ENCODE assay signal across 21 cellular contexts in the genomic region with DNA sequence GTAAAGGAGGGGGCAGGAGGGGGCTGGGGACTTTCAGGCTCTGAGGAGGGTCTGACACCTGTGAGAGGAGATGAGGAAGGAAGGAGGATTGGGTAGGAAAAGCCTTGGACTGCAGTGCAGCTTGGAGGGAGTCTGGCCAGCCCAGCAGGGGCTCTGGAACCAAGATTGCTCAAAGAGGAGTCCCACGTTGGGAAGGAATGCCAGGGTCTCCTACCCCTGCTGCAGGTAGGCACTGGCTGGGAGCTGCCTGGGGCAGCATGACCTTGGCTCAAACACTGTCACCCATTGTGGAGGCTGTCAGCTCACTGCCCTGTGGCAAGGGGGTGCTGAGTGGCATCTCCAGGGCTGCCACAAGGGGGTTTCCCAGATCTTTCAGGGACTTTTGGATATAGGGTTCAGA.
"Had no signal": no experiment of that assay in that cellular context is flagged by ENCODE, and none has a peak within 500 bp of the region (broad histone marks: within the 10 kb centered on the region; RNA-seq: fewer than 3 reads in every experiment).

No MANE protein-coding gene starts in this region.

- ATAC-seq: mucosa of descending colon; natural killer cell treated with Interleukin-12 subunit alpha and Interleukin-12 subunit beta and Interleukin-15 and Interleukin-18, amount 100 ng/mL, for 72 hours; right lobe of liver; stimulated activated naive B cell treated with anti-CD40 and anti-IgM and Interleukin-4, amounts not matched to agents 10 μg/mL and 1 μg/mL and 100 μg/mL, for 72 hours had no signal

- DNase-seq: activated CD4-positive, alpha-beta T cell treated with anti-CD3 and anti-CD28 coated beads for 1 hour; activated CD4-positive, alpha-beta T cell treated with anti-CD3 and anti-CD28 coated beads, Interleukin-2, amount 50 U/mL, for 1 hour; activated gamma-delta T cell; activated naive CD4-positive, alpha-beta T cell treated with anti-CD3 and anti-CD28 coated beads, Interleukin-2, amount 10 ng/mL, durations not matched to agents 7 days and 5 days; dermis blood vessel endothelial cell; effector CD4-positive, alpha-beta T cell; left ventricle myocardium inferior; mesendoderm; mucosa of descending colon; right lobe of liver; small intestine; stimulated activated CD4-positive, alpha-beta T cell treated with anti-CD3 and anti-CD28 coated beads, Interleukin-15, amount 100 ng/mL, for 24 hours; stimulated activated CD4-positive, alpha-beta T cell treated with anti-CD3 and anti-CD28 coated beads, Interleukin-2, amount 100 ng/mL, for 24 hours; stimulated activated naive B cell treated with anti-CD40 and anti-IgM and Interleukin-4, amounts not matched to agents 10 μg/mL and 1 μg/mL and 100 μg/mL, for 72 hours; T-helper 9 cell; WERI-Rb-1 had no signal

- H3K9me3 Mint-ChIP-seq: activated naive CD4-positive, alpha-beta T cell treated with anti-CD3 and anti-CD28 coated beads, Interleukin-2, amount 10 ng/mL, durations not matched to agents 7 days and 5 days; central memory CD8-positive, alpha-beta T cell; natural killer cell treated with Interleukin-12 subunit alpha and Interleukin-12 subunit beta and Interleukin-15 and Interleukin-18, amount 100 ng/mL, for 72 hours had no signal

- H3K4me3 Mint-ChIP-seq: activated naive CD4-positive, alpha-beta T cell treated with anti-CD3 and anti-CD28 coated beads, Interleukin-2, amount 10 ng/mL, durations not matched to agents 7 days and 5 days; central memory CD8-positive, alpha-beta T cell; natural killer cell treated with Interleukin-12 subunit alpha and Interleukin-12 subunit beta and Interleukin-15 and Interleukin-18, amount 100 ng/mL, for 72 hours; stimulated activated naive B cell treated with anti-CD40 and anti-IgM and Interleukin-4, amounts not matched to agents 10 μg/mL and 1 μg/mL and 100 μg/mL, for 72 hours had no signal

- H3K4me3 ChIP-seq: left ventricle myocardium inferior, lung, mucosa of descending colon, right lobe of liver, SK-N-MC, tibial nerve had no signal

- H3K36me3 Mint-ChIP-seq: activated naive CD4-positive, alpha-beta T cell treated with anti-CD3 and anti-CD28 coated beads, Interleukin-2, amount 10 ng/mL, durations not matched to agents 7 days and 5 days; natural killer cell treated with Interleukin-12 subunit alpha and Interleukin-12 subunit beta and Interleukin-15 and Interleukin-18, amount 100 ng/mL, for 72 hours; stimulated activated naive B cell treated with anti-CD40 and anti-IgM and Interleukin-4, amounts not matched to agents 10 μg/mL and 1 μg/mL and 100 μg/mL, for 72 hours had no signal

- H3K27ac Mint-ChIP-seq: activated naive CD4-positive, alpha-beta T cell treated with anti-CD3 and anti-CD28 coated beads, Interleukin-2, amount 10 ng/mL, durations not matched to agents 7 days and 5 days; natural killer cell treated with Interleukin-12 subunit alpha and Interleukin-12 subunit beta and Interleukin-15 and Interleukin-18, amount 100 ng/mL, for 72 hours; stimulated activated naive B cell treated with anti-CD40 and anti-IgM and Interleukin-4, amounts not matched to agents 10 μg/mL and 1 μg/mL and 100 μg/mL, for 72 hours had no signal
